Comparison of ENCODE assay signal across 8 cellular contexts in the genomic region with DNA sequence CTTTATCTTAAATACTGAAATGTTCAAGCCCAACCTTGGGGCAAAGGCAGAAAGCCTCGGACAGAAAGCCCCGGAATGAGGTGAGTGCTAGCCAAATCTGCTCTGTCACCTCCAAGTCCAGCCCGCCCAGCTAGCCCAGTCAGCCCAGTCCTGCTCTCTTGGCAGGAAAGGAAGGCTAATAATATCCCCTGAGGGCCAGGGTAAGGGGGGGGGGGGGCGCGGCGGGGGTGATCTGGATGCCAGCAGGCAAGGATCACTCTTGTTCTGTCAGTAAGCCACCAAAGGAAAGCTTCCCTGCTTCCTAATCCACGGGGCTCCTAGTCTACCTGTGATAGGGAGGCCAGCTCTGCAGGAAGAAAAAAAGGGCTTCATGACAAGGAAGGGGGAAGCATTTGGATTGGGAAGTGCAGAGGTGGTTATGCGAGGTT. TPM values are rescaled to one million over a fixed set of nuclear protein-coding genes. Genes with fewer than 3 reads are reported as not detected.
A peak's percentile ranks its signal among the peaks of the same experiment; 100 is the strongest.
DNase-seq lines count a peak whose midpoint lies in the region; ATAC-seq and TF ChIP-seq lines count a peak whose summit lies in the region.

No MANE protein-coding gene starts in this region.

- no peak overlapping the region for H3K27ac ChIP-seq in Peyer's patch
- H3K27ac ChIP-seq in muscle layer of duodenum (ENCODE audit: low read length): no peak overlapping the region

- H3K36me3 ChIP-seq in Peyer's patch (no peaks in the 10 kb centered on the region), endocrine pancreas (ENCODE audit: control insufficient read depth, insufficient read depth, low read length) (no peaks in the 10 kb centered on the region), muscle layer of duodenum (ENCODE audit: control insufficient read depth in 1 of 2, insufficient read depth in 2 of 2, low read length in 2 of 2) (no peaks in the 10 kb centered on the region)

- H3K4me3 ChIP-seq in Peyer's patch (peak overlapping the region in 3 of 4 donors; percentile 87 to 93 (median 88)), endocrine pancreas (ENCODE audit: control insufficient read depth, insufficient read depth, low read length) (peak overlapping the region; percentile 85), muscle layer of duodenum (ENCODE audit: low read depth in 1 of 2, low read length in 2 of 2) (peak overlapping the region; percentile 77 to 95)

- H3K27me3 ChIP-seq in Peyer's patch (no peaks in the 10 kb centered on the region), endocrine pancreas (ENCODE audit: control insufficient read depth, insufficient read depth, low read length) (no peaks in the 10 kb centered on the region), muscle layer of duodenum (ENCODE audit: low read depth, low read length) (no peaks in the 10 kb centered on the region)

- H3K4me1 ChIP-seq in Peyer's patch (peaks cover 0 to 7% (median 3%) of the 10 kb centered on the region in 4 donors), endocrine pancreas (ENCODE audit: control insufficient read depth, insufficient read depth, low read length) (no peaks in the 10 kb centered on the region), muscle layer of duodenum (ENCODE audit: control insufficient read depth in 1 of 2, insufficient read depth in 2 of 2, low read length in 2 of 2) (peaks cover 0 to 14% of the 10 kb centered on the region in 2 donors)

- no peak for TF ChIP-seq CTCF in Peyer's patch (IDR thresholded peaks at IDR 0.05)

- H3K9me3 ChIP-seq in Peyer's patch (no peaks in the 10 kb centered on the region), endocrine pancreas (ENCODE audit: control insufficient read depth, low read length) (no peaks in the 10 kb centered on the region), muscle layer of duodenum (ENCODE audit: control insufficient read depth in 1 of 2, low read length in 2 of 2) (no peaks in the 10 kb centered on the region)

- no peak for ATAC-seq in GM18873 (IDR thresholded peaks at IDR 0.05; ENCODE audit: low FRiP score, unreplicated experiment)

- no peak for TF ChIP-seq POLR2A in Peyer's patch (IDR thresholded peaks at IDR 0.05)

- DNase-seq in NCI-H1417 (lab: John Stamatoyannopoulos, UW): peak in 2 of 3 experiments; percentile 45 to 60
- DNase-seq in NCI-H1417 treated with DMSO at 0.1 percent for 48 hours (lab: John Stamatoyannopoulos, UW): no peak
- DNase-seq in Peyer's patch: no peak
- DNase-seq in superior temporal gyrus (ENCODE audit: extremely low spot score): no peak
- no peak for DNase-seq in ureter (ENCODE audit: low spot score)

- no peak overlapping the region for H3K9ac ChIP-seq in endocrine pancreas (ENCODE audit: control insufficient read depth, insufficient read depth, low read length)

RNA-seq across cellular contexts. Expression of gene NDRG3, which starts 1.1 kb away (rescaled TPM):
- 10 to 100 TPM; 12.6 to 28.4 (median 22.6) TPM for total RNA-seq in Peyer's patch
- total RNA-seq in ureter: 21.0 TPM

RNA-seq across cellular contexts. Expression of gene DSN1, which starts 28.8 kb away (rescaled TPM):
- total RNA-seq in Peyer's patch: 10 to 100 TPM in 3 of 4 donors, 1 to 10 TPM in 1; 7.5 to 26.4 (median 13.3) TPM
- 6.5 TPM for total RNA-seq in ureter

Comparison
In these comparisons a context has a peak if more than half of its experiments do, and no peak if none do; other contexts are left out.
1. DNase-seq: peak in NCI-H1417 (2 of 3); none in NCI-H1417 treated with DMSO at 0.1 percent for 48 hours (single experiment), Peyer's patch (0 of 3), superior temporal gyrus (single experiment) and ureter (single experiment).
2. Peak in every context shown above with its lines, with median percentiles within 50 percentile points of each other: H3K4me3 ChIP-seq.